ENCODE assay signal across 9 cellular contexts in the genomic region with DNA sequence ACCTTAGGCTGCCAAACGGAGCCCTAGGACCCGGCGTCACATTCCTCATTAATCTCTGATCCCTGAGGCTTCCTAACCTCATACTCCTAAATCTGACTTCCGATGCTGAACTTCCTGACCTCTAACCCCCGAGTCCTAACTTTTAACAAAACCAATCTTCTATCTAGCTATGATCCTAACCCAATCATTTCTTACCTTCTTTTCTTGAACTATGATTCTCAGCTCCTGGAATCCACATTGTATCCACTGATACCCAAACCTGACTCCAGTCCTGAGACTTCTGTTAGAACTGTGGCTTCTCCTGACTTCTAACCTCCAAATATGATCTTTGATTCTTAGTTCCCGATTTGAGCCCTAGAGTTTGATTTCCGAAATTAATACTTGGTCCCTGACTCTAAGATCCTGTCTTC. TPM values are rescaled to one million over a fixed set of nuclear protein-coding genes. Genes with fewer than 3 reads are reported as not detected.
DNase-seq lines count a peak whose midpoint lies in the region.
"Had no signal": no experiment of that assay in that cellular context is flagged by ENCODE, and none has a peak within 500 bp of the region (broad histone marks: within the 10 kb centered on the region; RNA-seq: fewer than 3 reads in every experiment).

No MANE protein-coding gene starts in this region.

- POLR2A ChIA-PET in activated CD4-positive, alpha-beta memory T cell treated with anti-CD3 and anti-CD28 coated beads, Interleukin-2, amount 10 ng/mL, durations not matched to agents 7 days and 5 days (lab: Charles Lee), result interaction anchor here (0.9 to 2.0 kb wide), 15 partner anchors 12 to 526 kb away, joined by 3 to 22 read pairs (median 5); partner anchors contain the start of genes CCER2, ECH1, HNRNPL and MRPS12

- peak overlapping the region; percentile 86 for H3K27ac Mint-ChIP-seq in activated CD4-positive, alpha-beta memory T cell treated with anti-CD3 and anti-CD28 coated beads, Interleukin-2, amount 10 ng/mL, durations not matched to agents 7 days and 5 days

- peaks cover 2% of the 10 kb centered on the region for H3K9me3 Mint-ChIP-seq in activated CD4-positive, alpha-beta memory T cell treated with anti-CD3 and anti-CD28 coated beads, Interleukin-2, amount 10 ng/mL, durations not matched to agents 7 days and 5 days

- H3K4me3 Mint-ChIP-seq in activated CD4-positive, alpha-beta memory T cell treated with anti-CD3 and anti-CD28 coated beads, Interleukin-2, amount 10 ng/mL, durations not matched to agents 7 days and 5 days, result peak overlapping the region; percentile 98

- H3K4me3 ChIP-seq in iPS-20b (ENCODE audit: low read length) (peak overlapping the region; percentile 73), subcutaneous abdominal adipose tissue (ENCODE audit: low read depth in 1 of 5, low read length in 5 of 5) (peak overlapping the region; percentile 80 to 97 (median 86))

- H3K4me1 ChIP-seq in iPS-20b (ENCODE audit: insufficient read depth, low read length) (peaks cover 6% of the 10 kb centered on the region; the same call in 1 of the 2 replicates), subcutaneous abdominal adipose tissue (ENCODE audit: control insufficient read depth in 5 of 5, insufficient read depth in 5 of 5, low read length in 5 of 5) (peaks cover 10 to 44% (median 39%) of the 10 kb centered on the region in 5 donors)

- H3K4me1 Mint-ChIP-seq in activated CD4-positive, alpha-beta memory T cell treated with anti-CD3 and anti-CD28 coated beads, Interleukin-2, amount 10 ng/mL, durations not matched to agents 7 days and 5 days, result peaks cover 49% of the 10 kb centered on the region

- no peak overlapping the region for H3K27ac ChIP-seq in iPS-20b (ENCODE audit: low read length)
- peak overlapping the region; percentile 94 for H3K27ac ChIP-seq in subcutaneous abdominal adipose tissue (ENCODE audit: low read depth, low read length)

- H3K9me3 ChIP-seq in iPS-20b (ENCODE audit: insufficient read depth, low read depth, low read length), result no peaks in the 10 kb centered on the region
- no peaks in the 10 kb centered on the region for H3K9me3 ChIP-seq in subcutaneous abdominal adipose tissue (ENCODE audit: control insufficient read depth in 5 of 5, low read length in 5 of 5)

- peaks cover 31% of the 10 kb centered on the region for H3K36me3 Mint-ChIP-seq in activated CD4-positive, alpha-beta memory T cell treated with anti-CD3 and anti-CD28 coated beads, Interleukin-2, amount 10 ng/mL, durations not matched to agents 7 days and 5 days (ENCODE audit: low read depth)

- peaks cover 9% of the 10 kb centered on the region; the same call in 1 of the 2 replicates for H3K36me3 ChIP-seq in iPS-20b (ENCODE audit: insufficient read depth, low read depth, low read length)
- peaks cover 0 to 9% (median 8%) of the 10 kb centered on the region in 5 donors for H3K36me3 ChIP-seq in subcutaneous abdominal adipose tissue (ENCODE audit: control insufficient read depth in 5 of 5, insufficient read depth in 5 of 5, low read length in 5 of 5)

- CTCF ChIA-PET in activated CD4-positive, alpha-beta memory T cell treated with anti-CD3 and anti-CD28 coated beads, Interleukin-2, amount 10 ng/mL, durations not matched to agents 7 days and 5 days (lab: Charles Lee), result interaction anchor here (0.6 to 3.5 kb wide), 6 partner anchors 13 to 497 kb away, joined by 3 to 62 read pairs (median 6); partner anchors contain the start of genes ECH1, FAM98C, MRPS12 and SARS2

- peaks cover 14% of the 10 kb centered on the region for H3K27me3 ChIP-seq in iPS-20b (ENCODE audit: insufficient read depth, low read length)
- peaks cover 0 to 4% (median 0%) of the 10 kb centered on the region in 5 donors for H3K27me3 ChIP-seq in subcutaneous abdominal adipose tissue (ENCODE audit: control insufficient read depth in 5 of 5, insufficient read depth in 4 of 5, low read length in 5 of 5)

- peak overlapping the region; percentile 79 for H3K9ac ChIP-seq in iPS-20b (ENCODE audit: low read depth, low read length)
- H3K9ac ChIP-seq in subcutaneous abdominal adipose tissue (ENCODE audit: low read length in 5 of 5), result peak overlapping the region; percentile 23 to 94 (median 87)

- DNase-seq in NCI-H82 treated with DMSO at 0.1 percent for 48 hours (lab: John Stamatoyannopoulos, UW; ENCODE audit: unreplicated experiment) (peak; percentile 71), NCI-H82 (lab: John Stamatoyannopoulos, UW) (no peak), NCI-H2196 treated with DMSO at 0.1 percent for 48 hours (lab: John Stamatoyannopoulos, UW; ENCODE audit: unreplicated experiment) (no peak), HPDE6-E6E7 (ENCODE audit: extremely low spot score) (no peak)
- DNase-seq in activated CD4-positive, alpha-beta memory T cell treated with anti-CD3 and anti-CD28 coated beads, Interleukin-2, amount 10 ng/mL, durations not matched to agents 7 days and 5 days, result no peak
- DNase-seq in stimulated activated CD4-positive, alpha-beta T cell treated with anti-CD3 and anti-CD28 coated beads, Interleukin-12 subunit alpha, Interleukin-12 subunit beta, amount 100 ng/mL, for 4 hours, result no peak

- H3K27me3 Mint-ChIP-seq in activated CD4-positive, alpha-beta memory T cell treated with anti-CD3 and anti-CD28 coated beads, Interleukin-2, amount 10 ng/mL, durations not matched to agents 7 days and 5 days, result no peaks in the 10 kb centered on the region

RNA-seq across cellular contexts. Expression of gene NFKBIB, which starts 0.5 kb away (rescaled TPM):
- total RNA-seq in activated CD4-positive, alpha-beta memory T cell treated with anti-CD3 and anti-CD28 coated beads, Interleukin-2, amount 10 ng/mL, durations not matched to agents 7 days and 5 days, result 10 to 100 TPM; 40.2 to 40.8 TPM

RNA-seq across cellular contexts. Expression of gene SIRT2, which starts 0.8 kb away (rescaled TPM):
- total RNA-seq in activated CD4-positive, alpha-beta memory T cell treated with anti-CD3 and anti-CD28 coated beads, Interleukin-2, amount 10 ng/mL, durations not matched to agents 7 days and 5 days, result 10 to 100 TPM; 51.4 to 53.2 TPM

RNA-seq across cellular contexts. Expression of gene CCER2, which starts 11.8 kb away (rescaled TPM):
- total RNA-seq in activated CD4-positive, alpha-beta memory T cell treated with anti-CD3 and anti-CD28 coated beads, Interleukin-2, amount 10 ng/mL, durations not matched to agents 7 days and 5 days, result under 1 TPM; 0.80 to 0.83 TPM
- total RNA-seq: Daoy had no signal

RNA-seq across cellular contexts. Expression of gene RINL, which starts 22.1 kb away (rescaled TPM):
- total RNA-seq in activated CD4-positive, alpha-beta memory T cell treated with anti-CD3 and anti-CD28 coated beads, Interleukin-2, amount 10 ng/mL, durations not matched to agents 7 days and 5 days, result 10 to 100 TPM; 79.9 to 82.2 TPM

RNA-seq across cellular contexts. Expression of gene SARS2, which starts 30.3 kb away (rescaled TPM):
- total RNA-seq in activated CD4-positive, alpha-beta memory T cell treated with anti-CD3 and anti-CD28 coated beads, Interleukin-2, amount 10 ng/mL, durations not matched to agents 7 days and 5 days, result 10 to 100 TPM; 28.4 to 32.7 TPM
